15 cellular contexts compared by ENCODE assay signal in genomic region chrX:51024106-51024696, GRCh38.
DNase-seq lines count a peak whose midpoint lies in the region; ATAC-seq lines count a peak whose summit lies in the region.
"Had no signal": no experiment of that assay in that cellular context is flagged by ENCODE, and none has a peak within 500 bp of the region (broad histone marks: within the 10 kb centered on the region; RNA-seq: fewer than 3 reads in every experiment).

No MANE protein-coding gene starts in this region.

- no peak overlapping the region for H3K27ac Mint-ChIP-seq in effector memory CD8-positive, alpha-beta T cell
- H3K27ac Mint-ChIP-seq: activated B cell treated with CpG ODN at 0.5 μM for 24 hours had no signal

- H3K27me3 Mint-ChIP-seq in effector memory CD8-positive, alpha-beta T cell, result peaks cover 11 to 12% of the 10 kb centered on the region in 2 donors
- H3K27me3 Mint-ChIP-seq: activated B cell treated with CpG ODN at 0.5 μM for 24 hours had no signal

- H3K4me1 Mint-ChIP-seq in effector memory CD8-positive, alpha-beta T cell (ENCODE audit: low read depth in 2 of 2), result no peaks in the 10 kb centered on the region

- DNase-seq in ELF-1 (ENCODE audit: low read depth, low spot score), result peak; percentile 75
- DNase-seq in HT-29 (ENCODE audit: low spot score), result peak; percentile 7
- no peak for DNase-seq in NCI-H524 (lab: John Stamatoyannopoulos, UW)
- no peak for DNase-seq in kidney glomerular epithelial cell (lab: John Stamatoyannopoulos, UW)
- no peak for DNase-seq in effector memory CD8-positive, alpha-beta T cell
- no peak for DNase-seq in ecto neural progenitor cell (ENCODE audit: low spot score)
- DNase-seq: ACHN, activated B cell treated with CpG ODN at 0.5 μM for 24 hours, colonic mucosa, midbrain, NCI-H1092 treated with DMSO at 0.1 percent for 48 hours, NCI-H526 treated with DMSO at 0.1 percent for 48 hours, ovary had no signal

- H3K9me3 Mint-ChIP-seq in effector memory CD8-positive, alpha-beta T cell, result no peaks in the 10 kb centered on the region
- H3K9me3 Mint-ChIP-seq: activated B cell treated with CpG ODN at 0.5 μM for 24 hours had no signal

- peak; percentile 87 for ATAC-seq in GM19351 (IDR thresholded peaks at IDR 0.05; ENCODE audit: unreplicated experiment)
- ATAC-seq in HG02763 (IDR thresholded peaks at IDR 0.05; ENCODE audit: unreplicated experiment), result peak; percentile 63
- ATAC-seq in effector memory CD8-positive, alpha-beta T cell (replicated peaks), result no peak

- no peak overlapping the region for H3K4me3 Mint-ChIP-seq in effector memory CD8-positive, alpha-beta T cell
- H3K4me3 Mint-ChIP-seq: activated B cell treated with CpG ODN at 0.5 μM for 24 hours had no signal

- no peaks in the 10 kb centered on the region for H3K36me3 Mint-ChIP-seq in effector memory CD8-positive, alpha-beta T cell (ENCODE audit: insufficient read depth)

Comparison
In these comparisons a context has a peak if more than half of its experiments do, and no peak if none do; other contexts are left out.
1. DNase-seq: peak in ELF-1 (single experiment) and HT-29 (single experiment); none in NCI-H524 (0 of 2), kidney glomerular epithelial cell (single experiment), effector memory CD8-positive, alpha-beta T cell (0 of 3) and ecto neural progenitor cell (single experiment).